18 cellular contexts compared by ENCODE assay signal in the genomic region with DNA sequence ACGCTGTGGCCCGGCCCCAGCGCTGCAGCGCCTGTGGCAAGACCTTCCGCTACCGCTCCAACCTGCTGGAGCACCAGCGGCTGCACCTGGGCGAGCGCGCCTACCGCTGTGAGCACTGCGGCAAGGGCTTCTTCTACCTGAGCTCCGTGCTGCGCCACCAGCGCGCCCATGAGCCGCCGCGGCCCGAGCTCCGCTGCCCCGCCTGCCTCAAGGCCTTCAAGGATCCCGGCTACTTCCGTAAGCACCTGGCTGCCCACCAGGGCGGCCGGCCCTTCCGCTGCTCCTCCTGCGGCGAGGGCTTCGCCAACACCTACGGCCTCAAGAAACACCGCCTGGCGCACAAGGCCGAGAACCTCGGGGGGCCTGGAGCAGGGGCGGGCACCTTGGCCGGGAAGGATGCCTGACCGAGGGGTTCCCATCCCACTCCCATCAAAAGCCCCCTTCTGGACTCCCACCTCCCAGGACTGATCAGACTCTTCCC. TPM values are rescaled to one million over a fixed set of nuclear protein-coding genes. Genes with fewer than 3 reads are reported as not detected.
A peak's percentile ranks its signal among the peaks of the same experiment; 100 is the strongest.
DNase-seq lines count a peak whose midpoint lies in the region; ATAC-seq and TF ChIP-seq lines count a peak whose summit lies in the region.
"Had no signal": no experiment of that assay in that cellular context is flagged by ENCODE, and none has a peak within 500 bp of the region (broad histone marks: within the 10 kb centered on the region; RNA-seq: fewer than 3 reads in every experiment).

No MANE protein-coding gene starts in this region.

- no peaks in the 10 kb centered on the region for H3K27me3 ChIP-seq in breast epithelium
- no peaks in the 10 kb centered on the region for H3K27me3 ChIP-seq in IMR-90 (ENCODE audit: control insufficient read depth, insufficient read depth, low read length)
- H3K27me3 ChIP-seq in osteoblast (ENCODE audit: insufficient read depth, low read length) = no peaks in the 10 kb centered on the region
- H3K27me3 ChIP-seq: BLaER1 treated with 17β-estradiol and CSF1 and Interleukin-3, amounts not matched to agents 10 nM and 100 nM had no signal

- H3K27ac Mint-ChIP-seq in MCF 10A (ENCODE audit: low read depth, unreplicated experiment) = no peak overlapping the region
- no peak overlapping the region for H3K27ac Mint-ChIP-seq in activated T-cell treated with anti-CD3 and anti-CD28 coated beads, Interleukin-2, amount 50 U/mL, for 72 hours
- H3K27ac Mint-ChIP-seq: CD8-positive, alpha-beta T cell had no signal

- H2BK15ac ChIP-seq in IMR-90 (ENCODE audit: low read depth, low read length) = no peak overlapping the region

- no peak overlapping the region for H2AK5ac ChIP-seq in IMR-90 (ENCODE audit: low read depth, low read length)

- ATAC-seq in IMR-90 (ENCODE audit: low read depth) (no peak), HG02678 (IDR thresholded peaks at IDR 0.05; ENCODE audit: unreplicated experiment) (no peak)
- no peak for ATAC-seq in activated T-cell treated with anti-CD3 and anti-CD28 coated beads, Interleukin-2, amount 50 U/mL, for 72 hours (replicated peaks in 1 of 2)
- ATAC-seq: A549; CD8-positive, alpha-beta T cell had no signal

- H3K36me3 ChIP-seq in breast epithelium = peaks cover 22% of the 10 kb centered on the region
- H3K36me3 ChIP-seq in IMR-90 (ENCODE audit: control insufficient read depth, insufficient read depth, low read length) = peaks cover 40% of the 10 kb centered on the region
- peaks cover 16% of the 10 kb centered on the region for H3K36me3 ChIP-seq in osteoblast (ENCODE audit: insufficient read depth, low read length)

- H3K27ac ChIP-seq in breast epithelium (no peak overlapping the region), IMR-90 (ENCODE audit: insufficient read depth, low read length) (no peak overlapping the region), epithelial cell of prostate (peak overlapping the region; percentile 43), osteoblast (ENCODE audit: low read depth, low read length) (no peak overlapping the region)
- H3K27ac ChIP-seq: 22Rv1; A549; BLaER1 treated with 17β-estradiol and CSF1 and Interleukin-3, amounts not matched to agents 10 nM and 100 nM; GM23248; HL-60; KMS-11 had no signal

- H3K4me3 Mint-ChIP-seq in MCF 10A (ENCODE audit: unreplicated experiment) = no peak overlapping the region
- H3K4me3 Mint-ChIP-seq in activated T-cell treated with anti-CD3 and anti-CD28 coated beads, Interleukin-2, amount 50 U/mL, for 72 hours = no peak overlapping the region
- H3K4me3 Mint-ChIP-seq: CD8-positive, alpha-beta T cell had no signal

- no peak overlapping the region for H3K14ac ChIP-seq in IMR-90 (replicated peaks; ENCODE audit: low read depth, low read length)

- in situ Hi-C loops in IMR-90 (cut with MboI; ENCODE audit: low sequenced_read_pairs) = no loop called here

- H2AK9ac ChIP-seq in IMR-90 (replicated peaks; ENCODE audit: low read depth, low read length, poor library complexity) = no peak overlapping the region

- 97% methylated on average over 30 of the region's 38 CpGs; no CpG with 5 or more reads in 1 of the 2 experiments for WGBS in IMR-90 (ENCODE audit: extremely low coverage in 2 of 2, insufficient read length in 1 of 2), 2 experiments

- H3K9me1 ChIP-seq in IMR-90 (ENCODE audit: insufficient read depth, low read length) = peaks cover 20% of the 10 kb centered on the region

- DNase-seq in breast epithelium (ENCODE audit: low spot score in 2 of 2) = no peak
- no peak for DNase-seq in MCF 10A (ENCODE audit: unreplicated experiment)
- DNase-seq in IMR-90 = no peak
- no peak for DNase-seq in epithelial cell of prostate (ENCODE audit: low read depth, low spot score)
- DNase-seq in osteoblast (ENCODE audit: insufficient read length, low spot score, missing footprints) = peak; percentile 63
- DNase-seq in DMS153 (lab: John Stamatoyannopoulos, UW) = no peak
- DNase-seq in activated T-cell treated with anti-CD3 and anti-CD28 coated beads, Interleukin-2, amount 50 U/mL, for 72 hours = no peak
- DNase-seq: CD8-positive, alpha-beta T cell; COR-L47; DMS 273 treated with DMSO at 0.1 percent for 48 hours; GM23248 had no signal

- H3K18ac ChIP-seq in IMR-90 (ENCODE audit: low read depth, low read length) = no peak overlapping the region

- no peak for TF ChIP-seq POLR2A in breast epithelium (IDR thresholded peaks at IDR 0.05)
- no peak for TF ChIP-seq POLR2A in IMR-90 (IDR thresholded peaks at IDR 0.05; ENCODE audit: low read depth, low read length)

- H2AFZ ChIP-seq in IMR-90 (replicated peaks; ENCODE audit: low read length, poor library complexity) (peak overlapping the region; percentile 58), osteoblast (ENCODE audit: low read length) (no peak overlapping the region)
- H2AFZ ChIP-seq: GM23248 had no signal

- H3K4me1 ChIP-seq in breast epithelium (no peaks in the 10 kb centered on the region), IMR-90 (ENCODE audit: control insufficient read depth, insufficient read depth, low read length) (peaks cover 13% of the 10 kb centered on the region), osteoblast (ENCODE audit: insufficient read depth, low read length) (no peaks in the 10 kb centered on the region)
- H3K4me1 ChIP-seq: A549, HAP-1 had no signal

- dilution Hi-C loops in IMR-90 (cut with HindIII; ENCODE audit: low sequenced_read_pairs, unreplicated experiment) = no loop called here

- no peak overlapping the region for H3K23ac ChIP-seq in IMR-90 (ENCODE audit: low read depth, low read length)

- H3K9me3 Mint-ChIP-seq in MCF 10A (ENCODE audit: unreplicated experiment) = no peaks in the 10 kb centered on the region
- H3K9me3 Mint-ChIP-seq in activated T-cell treated with anti-CD3 and anti-CD28 coated beads, Interleukin-2, amount 50 U/mL, for 72 hours = no peaks in the 10 kb centered on the region
- H3K9me3 Mint-ChIP-seq: CD8-positive, alpha-beta T cell had no signal

- H3K4me1 Mint-ChIP-seq in MCF 10A (ENCODE audit: insufficient read depth, unreplicated experiment) = no peaks in the 10 kb centered on the region
- peaks cover 24% of the 10 kb centered on the region for H3K4me1 Mint-ChIP-seq in activated T-cell treated with anti-CD3 and anti-CD28 coated beads, Interleukin-2, amount 50 U/mL, for 72 hours (ENCODE audit: low read depth)

- peaks cover 21 to 50% of the 10 kb centered on the region in 2 experiments for H3K79me1 ChIP-seq in IMR-90 (ENCODE audit: low read depth in 1 of 2, low read length in 2 of 2)

- no peak overlapping the region for H3K4me2 ChIP-seq in IMR-90 (ENCODE audit: low read depth, low read length)
- no peak overlapping the region for H3K4me2 ChIP-seq in osteoblast (ENCODE audit: insufficient read depth, low read length)
- H3K4me2 ChIP-seq: A549; BLaER1 treated with 17β-estradiol and CSF1 and Interleukin-3, amounts not matched to agents 10 nM and 100 nM; KMS-11 had no signal

- H3K9me3 ChIP-seq in breast epithelium (no peaks in the 10 kb centered on the region), IMR-90 (ENCODE audit: control insufficient read depth, insufficient read depth, low read length) (no peaks in the 10 kb centered on the region), osteoblast (ENCODE audit: low read depth, low read length) (no peaks in the 10 kb centered on the region)
- H3K9me3 ChIP-seq: A549; BLaER1 treated with 17β-estradiol and CSF1 and Interleukin-3, amounts not matched to agents 10 nM and 100 nM; HAP-1 had no signal

- H3K4ac ChIP-seq in IMR-90 (ENCODE audit: low read depth, low read length) = no peak overlapping the region

- H3K27me3 Mint-ChIP-seq in MCF 10A (ENCODE audit: insufficient read depth, unreplicated experiment) = no peaks in the 10 kb centered on the region
- H3K27me3 Mint-ChIP-seq in activated T-cell treated with anti-CD3 and anti-CD28 coated beads, Interleukin-2, amount 50 U/mL, for 72 hours (ENCODE audit: low read depth) = no peaks in the 10 kb centered on the region

- no peak overlapping the region for H3K9ac ChIP-seq in IMR-90 (ENCODE audit: low read depth, low read length)
- H3K9ac ChIP-seq: BLaER1 treated with 17β-estradiol and CSF1 and Interleukin-3, amounts not matched to agents 10 nM and 100 nM; GM23248; KMS-11 had no signal

- intact Hi-C loops in breast epithelium (cut with DNase I; ENCODE audit: low total_unique reads) = no loop called here
- intact Hi-C loops in MCF 10A (cut with micrococcal nuclease) = no loop called here
- intact Hi-C loops in IMR-90 (cut with micrococcal nuclease) = no loop called here

- no peak overlapping the region for H4K5ac ChIP-seq in IMR-90 (ENCODE audit: low read depth, low read length)

- no peak overlapping the region for H4K91ac ChIP-seq in IMR-90 (ENCODE audit: insufficient read depth, low read depth, low read length)

- CTCF ChIA-PET in MCF 10A (lab: Yijun Ruan, JAX) (no interaction called here), IMR-90 (lab: Yijun Ruan, JAX) (no interaction called here)

- H4K20me1 ChIP-seq in IMR-90 (ENCODE audit: insufficient read depth, low read length) (peaks cover 35% of the 10 kb centered on the region), osteoblast (ENCODE audit: insufficient read depth, low read length) (peaks cover 13% of the 10 kb centered on the region)

- POLR2A ChIA-PET in MCF 10A (lab: Yijun Ruan, JAX) (no interaction called here), IMR-90 (lab: Charles Lee; ENCODE audit: unreplicated experiment) (no interaction called here)

- no peak overlapping the region for H2BK5ac ChIP-seq in IMR-90 (ENCODE audit: low read depth, low read length, poor library complexity, severe bottlenecking)

- no peak for TF ChIP-seq RAD21 in IMR-90 (IDR thresholded peaks at IDR 0.05; ENCODE audit: low read length)

- H2BK120ac ChIP-seq in IMR-90 (ENCODE audit: low read depth, low read length) = no peak overlapping the region

- H2BK20ac ChIP-seq in IMR-90 (ENCODE audit: low read depth, low read length) = no peak overlapping the region

- no peak for TF ChIP-seq CTCF in breast epithelium (IDR thresholded peaks at IDR 0.05)
- TF ChIP-seq CTCF in MCF 10A (IDR thresholded peaks at IDR 0.05; ENCODE audit: unreplicated experiment) = no peak
- TF ChIP-seq CTCF in IMR-90 (conservative IDR thresholded peaks at IDR 0.05; ENCODE audit: low read depth, low read length) = no peak
- no peak for TF ChIP-seq CTCF in osteoblast (IDR thresholded peaks at IDR 0.05; ENCODE audit: extremely low read depth, low read depth, low read length)

- no TSS peak for BruUV-seq in MCF 10A (replicated peaks; lab: Mats Ljungman, UMichigan)
- no TSS peak for BruUV-seq in IMR-90 (replicated peaks; lab: Mats Ljungman, UMichigan)

- peaks cover 37% of the 10 kb centered on the region for H3K36me3 Mint-ChIP-seq in MCF 10A (ENCODE audit: insufficient read depth, unreplicated experiment)
- peaks cover 2 to 19% of the 10 kb centered on the region in 2 donors for H3K36me3 Mint-ChIP-seq in activated T-cell treated with anti-CD3 and anti-CD28 coated beads, Interleukin-2, amount 50 U/mL, for 72 hours (ENCODE audit: insufficient read depth in 2 of 2)

- no peak overlapping the region for H3K56ac ChIP-seq in IMR-90 (ENCODE audit: extremely low read depth, insufficient read depth, low read length)

- H4K8ac ChIP-seq in IMR-90 (ENCODE audit: low read depth in 2 of 2, low read length in 2 of 2) = no peak overlapping the region

- peak overlapping the region in 2 of 3 donors; percentile 1 to 5 for H3K4me3 ChIP-seq in breast epithelium
- H3K4me3 ChIP-seq in IMR-90 (ENCODE audit: insufficient read depth, low read depth, low read length) = no peak overlapping the region
- H3K4me3 ChIP-seq in osteoblast (ENCODE audit: insufficient read depth, low read length) = no peak overlapping the region
- H3K4me3 ChIP-seq: A549; BLaER1 treated with 17β-estradiol and CSF1 and Interleukin-3, amounts not matched to agents 10 nM and 100 nM; GM23248; HAP-1 had no signal

- H3K79me2 ChIP-seq in osteoblast (ENCODE audit: insufficient read depth, low read length) = peaks cover 13% of the 10 kb centered on the region

RNA-seq across cellular contexts. Expression of a gene that starts 7.9 kb away (rescaled TPM):
- total RNA-seq in breast epithelium = 1 to 10 TPM; 2.6 to 6.7 (median 4.9) TPM
- 2.7 and 3.1 TPM in 2 replicates for total RNA-seq in MCF 10A (2022)
- 2.5 TPM in 2 replicates for total RNA-seq in IMR-90 (2012; rRNA removed)
- 3.7 and 4.1 TPM in 2 replicates for polyA plus RNA-seq in IMR-90 (2012; rRNA removed)
- polyA plus RNA-seq in IMR-90 (2012; cell fraction: cytosol; rRNA removed) = 3.2 and 4.1 TPM in 2 replicates
- 9.5 and 20.0 TPM in 2 replicates for polyA plus RNA-seq in IMR-90 (2012; cell fraction: nucleus; rRNA removed; ENCODE audit: low replicate concordance)
- total RNA-seq in osteoblast = 6.5 and 8.7 TPM in 2 replicates
- 1 to 10 TPM; 4.3 to 6.9 TPM for total RNA-seq in activated T-cell treated with anti-CD3 and anti-CD28 coated beads, Interleukin-2, amount 50 U/mL, for 72 hours

RNA-seq across cellular contexts. Expression of a gene that starts 11.0 kb away (rescaled TPM):
- total RNA-seq in breast epithelium (1 to 10 TPM; 3.2 to 5.0 (median 3.9) TPM), MCF 10A (2022) (12.2 and 12.7 TPM in 2 replicates), IMR-90 (2012; rRNA removed) (under 0.01 TPM in 2 replicates), osteoblast (1.4 and 1.5 TPM in 2 replicates)
- polyA plus RNA-seq in IMR-90 (2012; rRNA removed) = 4.6 and 6.3 TPM in 2 replicates
- polyA plus RNA-seq in IMR-90 (2012; cell fraction: cytosol; rRNA removed) = 4.5 and 9.2 TPM in 2 replicates
- 7.6 and 24.5 TPM in 2 replicates for polyA plus RNA-seq in IMR-90 (2012; cell fraction: nucleus; rRNA removed; ENCODE audit: low replicate concordance)
- 10 to 100 TPM; 12.9 to 13.2 TPM for total RNA-seq in activated T-cell treated with anti-CD3 and anti-CD28 coated beads, Interleukin-2, amount 50 U/mL, for 72 hours

RNA-seq across cellular contexts. Expression of a gene that starts 16.3 kb away (rescaled TPM):
- total RNA-seq in breast epithelium (10 to 100 TPM; 22.3 to 25.6 (median 25.4) TPM), MCF 10A (2022) (15.7 and 17.6 TPM in 2 replicates), IMR-90 (2012; rRNA removed) (2.3 and 2.8 TPM in 2 replicates), osteoblast (11.2 TPM in 2 replicates)
- 6.6 and 8.0 TPM in 2 replicates for polyA plus RNA-seq in IMR-90 (2012; rRNA removed)
- 6.2 and 14.1 TPM in 2 replicates for polyA plus RNA-seq in IMR-90 (2012; cell fraction: cytosol; rRNA removed)
- polyA plus RNA-seq in IMR-90 (2012; cell fraction: nucleus; rRNA removed; ENCODE audit: low replicate concordance) = 4.0 and 9.8 TPM in 2 replicates
- 10 to 100 TPM; 26.2 to 32.3 TPM for total RNA-seq in activated T-cell treated with anti-CD3 and anti-CD28 coated beads, Interleukin-2, amount 50 U/mL, for 72 hours

RNA-seq across cellular contexts. Expression of a gene that starts 17.1 kb away (rescaled TPM):
- 1 to 10 TPM; 3.7 to 7.5 (median 6.1) TPM for total RNA-seq in breast epithelium
- 13.5 and 16.3 TPM in 2 replicates for total RNA-seq in MCF 10A (2022)
- 0.83 and 1.3 TPM in 2 replicates for total RNA-seq in IMR-90 (2012; rRNA removed)
- polyA plus RNA-seq in IMR-90 (2012; rRNA removed) = 5.5 and 5.9 TPM in 2 replicates
- 3.6 and 5.0 TPM in 2 replicates for polyA plus RNA-seq in IMR-90 (2012; cell fraction: cytosol; rRNA removed)
- polyA plus RNA-seq in IMR-90 (2012; cell fraction: nucleus; rRNA removed; ENCODE audit: low replicate concordance) = 12.9 and 19.2 TPM in 2 replicates
- 2.9 and 3.6 TPM in 2 replicates for total RNA-seq in osteoblast
- 10 to 100 TPM; 16.2 to 17.3 TPM for total RNA-seq in activated T-cell treated with anti-CD3 and anti-CD28 coated beads, Interleukin-2, amount 50 U/mL, for 72 hours

RNA-seq across cellular contexts. Expression of a gene that starts 24.4 kb away (rescaled TPM):
- total RNA-seq in breast epithelium = 10 to 100 TPM; 21.0 to 24.3 (median 22.4) TPM
- 38.9 and 44.9 TPM in 2 replicates for total RNA-seq in MCF 10A (2022)
- 1.4 and 1.7 TPM in 2 replicates for total RNA-seq in IMR-90 (2012; rRNA removed)
- 36.9 and 44.4 TPM in 2 replicates for polyA plus RNA-seq in IMR-90 (2012; rRNA removed)
- 31.7 and 69.6 TPM in 2 replicates for polyA plus RNA-seq in IMR-90 (2012; cell fraction: cytosol; rRNA removed)
- 74.8 and 129 TPM in 2 replicates for polyA plus RNA-seq in IMR-90 (2012; cell fraction: nucleus; rRNA removed; ENCODE audit: low replicate concordance)
- 6.5 and 8.3 TPM in 2 replicates for total RNA-seq in osteoblast
- 10 to 100 TPM; 46.1 to 47.8 TPM for total RNA-seq in activated T-cell treated with anti-CD3 and anti-CD28 coated beads, Interleukin-2, amount 50 U/mL, for 72 hours

Comparison
In these comparisons a context has a peak if more than half of its experiments do, and no peak if none do; other contexts are left out.
1. H3K4me3 ChIP-seq: peak in breast epithelium (2 of 3); none in IMR-90 (single experiment) and osteoblast (single experiment).